2 cellular contexts compared by ENCODE assay signal in the genomic region with DNA sequence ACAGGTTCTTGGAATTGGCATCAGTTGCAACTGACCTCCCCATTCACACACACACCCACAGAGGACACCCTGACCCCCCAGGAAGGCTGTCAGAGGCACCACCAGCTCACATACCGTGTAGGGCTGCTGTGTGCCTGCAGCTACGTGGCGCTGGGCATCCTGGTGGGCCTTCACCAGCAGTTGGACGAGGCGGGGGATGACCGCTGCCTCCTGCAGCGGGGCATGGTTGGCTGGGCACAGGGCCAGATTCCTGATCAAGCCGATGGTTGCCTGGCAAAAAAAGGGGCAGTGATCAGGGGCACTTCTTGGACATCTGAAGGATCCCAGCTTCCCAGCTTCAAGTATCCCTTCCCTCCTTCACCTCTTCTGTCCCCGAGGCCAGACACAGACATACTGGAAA.
TF ChIP-seq lines count a peak whose summit lies in the region.

No MANE protein-coding gene starts in this region.

TF ChIP-seq in SK-N-SH, 30 proteins besides CTCF, POLR2A, EP300 and RAD21:
- TF ChIP-seq NRF1 (IDR thresholded peaks at IDR 0.05; ENCODE audit: low read depth, low read length) (no peak), GABPA (IDR thresholded peaks at IDR 0.05; ENCODE audit: low read depth) (no peak), TAF1 (IDR thresholded peaks at IDR 0.05; ENCODE audit: borderline replicate concordance, low read depth, low read length) (no peak), CHD2 (IDR thresholded peaks at IDR 0.05; ENCODE audit: low read length, partially characterized antibody) (no peak), EZH2phosphoT487 (IDR thresholded peaks at IDR 0.05; ENCODE audit: borderline replicate concordance, low read depth) (no peak), MAX (IDR thresholded peaks at IDR 0.05; ENCODE audit: low read depth) (no peak), MEF2A (IDR thresholded peaks at IDR 0.05; ENCODE audit: borderline replicate concordance, low read depth) (no peak), FOXM1 (IDR thresholded peaks at IDR 0.05; ENCODE audit: low read depth) (no peak), YY1 (IDR thresholded peaks at IDR 0.05; ENCODE audit: low read depth) (no peak), JUND (IDR thresholded peaks at IDR 0.05) (no peak), NFIC (IDR thresholded peaks at IDR 0.05; ENCODE audit: borderline replicate concordance) (no peak)
- TF ChIP-seq, protein P1, sequence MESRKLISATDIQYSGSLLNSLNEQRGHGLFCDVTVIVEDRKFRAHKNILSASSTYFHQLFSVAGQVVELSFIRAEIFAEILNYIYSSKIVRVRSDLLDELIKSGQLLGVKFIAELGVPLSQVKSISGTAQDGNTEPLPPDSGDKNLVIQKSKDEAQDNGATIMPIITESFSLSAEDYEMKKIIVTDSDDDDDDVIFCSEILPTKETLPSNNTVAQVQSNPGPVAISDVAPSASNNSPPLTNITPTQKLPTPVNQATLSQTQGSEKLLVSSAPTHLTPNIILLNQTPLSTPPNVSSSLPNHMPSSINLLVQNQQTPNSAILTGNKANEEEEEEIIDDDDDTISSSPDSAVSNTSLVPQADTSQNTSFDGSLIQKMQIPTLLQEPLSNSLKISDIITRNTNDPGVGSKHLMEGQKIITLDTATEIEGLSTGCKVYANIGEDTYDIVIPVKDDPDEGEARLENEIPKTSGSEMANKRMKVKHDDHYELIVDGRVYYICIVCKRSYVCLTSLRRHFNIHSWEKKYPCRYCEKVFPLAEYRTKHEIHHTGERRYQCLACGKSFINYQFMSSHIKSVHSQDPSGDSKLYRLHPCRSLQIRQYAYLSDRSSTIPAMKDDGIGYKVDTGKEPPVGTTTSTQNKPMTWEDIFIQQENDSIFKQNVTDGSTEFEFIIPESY (IDR thresholded peaks at IDR 0.05; ENCODE audit: borderline replicate concordance, low read depth): no peak
- TF ChIP-seq, protein P2, sequence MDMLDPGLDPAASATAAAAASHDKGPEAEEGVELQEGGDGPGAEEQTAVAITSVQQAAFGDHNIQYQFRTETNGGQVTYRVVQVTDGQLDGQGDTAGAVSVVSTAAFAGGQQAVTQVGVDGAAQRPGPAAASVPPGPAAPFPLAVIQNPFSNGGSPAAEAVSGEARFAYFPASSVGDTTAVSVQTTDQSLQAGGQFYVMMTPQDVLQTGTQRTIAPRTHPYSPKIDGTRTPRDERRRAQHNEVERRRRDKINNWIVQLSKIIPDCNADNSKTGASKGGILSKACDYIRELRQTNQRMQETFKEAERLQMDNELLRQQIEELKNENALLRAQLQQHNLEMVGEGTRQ (IDR thresholded peaks at IDR 0.05; ENCODE audit: borderline replicate concordance, low read depth, low read length): no peak
- TF ChIP-seq, protein P3, sequence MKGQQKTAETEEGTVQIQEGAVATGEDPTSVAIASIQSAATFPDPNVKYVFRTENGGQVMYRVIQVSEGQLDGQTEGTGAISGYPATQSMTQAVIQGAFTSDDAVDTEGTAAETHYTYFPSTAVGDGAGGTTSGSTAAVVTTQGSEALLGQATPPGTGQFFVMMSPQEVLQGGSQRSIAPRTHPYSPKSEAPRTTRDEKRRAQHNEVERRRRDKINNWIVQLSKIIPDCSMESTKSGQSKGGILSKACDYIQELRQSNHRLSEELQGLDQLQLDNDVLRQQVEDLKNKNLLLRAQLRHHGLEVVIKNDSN (IDR thresholded peaks at IDR 0.05; ENCODE audit: borderline replicate concordance, low read depth): no peak
TF ChIP-seq in SK-N-SH: peak in this region for 0.

TF ChIP-seq in SK-N-SH treated with all-trans-retinoic acid at 6 μM for 48 hours, 23 proteins besides CTCF, POLR2A, EP300 and RAD21:
- TF ChIP-seq GLIS3 (CRISPR knock-in tag; IDR thresholded peaks at IDR 0.05) (no peak), ESRRG (CRISPR knock-in tag; IDR thresholded peaks at IDR 0.05) (no peak), BACH2 (CRISPR knock-in tag; IDR thresholded peaks at IDR 0.05; ENCODE audit: borderline replicate concordance) (no peak)
